Comparison of ENCODE assay signal across 1 cellular context in the genomic region with DNA sequence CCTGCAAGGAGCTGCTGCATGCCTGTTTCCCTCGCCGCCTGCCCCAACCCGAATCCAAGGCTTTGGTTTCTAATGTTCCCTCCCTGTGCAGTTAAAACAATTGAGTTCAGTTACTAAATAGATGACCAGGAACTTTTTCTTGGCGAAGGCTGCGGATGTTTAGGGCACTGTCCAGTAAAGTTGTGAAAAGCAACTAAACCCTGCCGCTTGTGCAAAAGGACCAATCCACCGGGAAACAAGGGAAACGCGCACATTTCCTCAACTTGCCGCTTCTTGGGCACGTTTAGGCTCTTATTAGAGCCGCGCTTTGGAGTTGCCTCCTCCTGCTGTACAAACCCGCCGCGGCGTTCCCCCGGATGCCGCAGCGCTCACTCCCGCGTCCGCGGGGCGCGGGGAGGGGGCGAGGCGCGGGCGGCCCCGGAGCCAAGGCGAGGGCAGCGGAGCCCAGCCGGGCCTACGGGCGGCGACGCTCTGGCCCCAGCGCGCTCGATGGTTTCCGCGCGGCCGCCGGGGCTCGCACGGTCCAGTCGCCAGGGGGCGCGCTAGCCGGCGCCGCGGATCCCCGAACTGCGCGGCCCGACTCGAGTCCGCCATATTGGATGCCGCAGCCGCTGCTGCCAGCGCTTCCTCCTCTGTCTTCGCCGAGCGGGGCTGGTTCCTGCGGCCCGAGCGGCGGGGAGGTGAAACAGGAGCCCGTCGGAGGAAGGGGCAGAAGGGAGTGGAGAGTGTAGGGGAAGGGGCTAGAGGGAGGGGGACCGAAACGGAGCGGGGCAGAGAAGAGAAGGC.
TF ChIP-seq lines count a peak whose summit lies in the region.

TSS of gene SCAF8 (plus strand) at position 593 of the 786 bp plus-strand sequence. CDS start 485 bp downstream, outside the sequence.

TF ChIP-seq in HepG2, 621 proteins besides CTCF, POLR2A, EP300 and RAD21 (continued from another document and continues in another):
- TF ChIP-seq ZBTB46 (CRISPR knock-in tag; IDR thresholded peaks at IDR 0.05; ENCODE audit: borderline replicate concordance) (no peak; the same call in 1 of the 2 replicates), PLRG1 (conservative IDR thresholded peaks at IDR 0.05) (no peak), SNAI1 (CRISPR knock-in tag; IDR thresholded peaks at IDR 0.05; ENCODE audit: borderline replicate concordance) (peak; percentile 70; the same call in 1 of the 2 replicates), ZNF577 (CRISPR knock-in tag; IDR thresholded peaks at IDR 0.05; ENCODE audit: borderline replicate concordance, low read depth) (no peak), NFATC3 (CRISPR knock-in tag; IDR thresholded peaks at IDR 0.05) (no peak), ZNF615 (CRISPR knock-in tag; IDR thresholded peaks at IDR 0.05; ENCODE audit: borderline replicate concordance) (peak; percentile 75; the same call in 1 of the 2 replicates), EED (CRISPR knock-in tag; IDR thresholded peaks at IDR 0.05) (no peak), HOXA7 (CRISPR knock-in tag; IDR thresholded peaks at IDR 0.05) (no peak), AHR (CRISPR knock-in tag; IDR thresholded peaks at IDR 0.05) (no peak), MAFK (conservative IDR thresholded peaks at IDR 0.05 in 1 of 2, IDR thresholded peaks at IDR 0.05 in 1 of 2; ENCODE audit: low read length in 2 of 2) (no peak), JUND (CRISPR knock-in tag; IDR thresholded peaks at IDR 0.05) (0 out of 2 replicates have a peak, but pooled peaks have one; percentile 49), PAF1 (CRISPR knock-in tag; IDR thresholded peaks at IDR 0.05) (no peak), NFE2L2 (IDR thresholded peaks at IDR 0.05; ENCODE audit: low read length) (no peak), ZNF775 (CRISPR knock-in tag; IDR thresholded peaks at IDR 0.05; ENCODE audit: borderline replicate concordance) (0 out of 2 replicates have a peak, but pooled peaks have one; percentile 88), LRRFIP1 (CRISPR knock-in tag; conservative IDR thresholded peaks at IDR 0.05) (no peak), ZNF512 (CRISPR knock-in tag; IDR thresholded peaks at IDR 0.05) (no peak), GTF2F1 (IDR thresholded peaks at IDR 0.05; ENCODE audit: low read length) (no peak), TOPORS (CRISPR knock-in tag; IDR thresholded peaks at IDR 0.05) (peak; percentile 94), ZNF33A (CRISPR knock-in tag; IDR thresholded peaks at IDR 0.05; ENCODE audit: borderline replicate concordance) (no peak), ZNF619 (CRISPR knock-in tag; IDR thresholded peaks at IDR 0.05) (no peak), STAG1 (CRISPR knock-in tag; IDR thresholded peaks at IDR 0.05) (peak; percentile 59), KDM4B (CRISPR knock-in tag; IDR thresholded peaks at IDR 0.05) (no peak), BHLHE40 (IDR thresholded peaks at IDR 0.05; ENCODE audit: low read length) (peak; percentile 28; the same call in 1 of the 2 replicates), SP4 (CRISPR knock-in tag; IDR thresholded peaks at IDR 0.05) (peak; percentile 61), TRIM24 (CRISPR knock-in tag; IDR thresholded peaks at IDR 0.05) (no peak), ZBTB21 (CRISPR knock-in tag; IDR thresholded peaks at IDR 0.05) (no peak), ZNF101 (CRISPR knock-in tag; IDR thresholded peaks at IDR 0.05; ENCODE audit: borderline replicate concordance, low read depth) (no peak; the same call in 1 of the 2 replicates), MIER2 (CRISPR knock-in tag; IDR thresholded peaks at IDR 0.05) (no peak), CREBL2 (CRISPR knock-in tag; IDR thresholded peaks at IDR 0.05; ENCODE audit: borderline replicate concordance) (peak; percentile 12; the same call in 1 of the 2 replicates), ZNF878 (CRISPR knock-in tag; IDR thresholded peaks at IDR 0.05) (peak; percentile 39; the same call in 1 of the 2 replicates), ELF1 (CRISPR knock-in tag; IDR thresholded peaks at IDR 0.05) (peak; percentile 39; the same call in 1 of the 2 replicates), SOX5 (CRISPR knock-in tag; IDR thresholded peaks at IDR 0.05; ENCODE audit: borderline replicate concordance) (no peak; the same call in none of the 2 replicates), TSC22D2 (CRISPR knock-in tag; IDR thresholded peaks at IDR 0.05; ENCODE audit: borderline replicate concordance) (no peak), THAP11 (CRISPR knock-in tag; IDR thresholded peaks at IDR 0.05) (peak; percentile 78), AKNA (CRISPR knock-in tag; IDR thresholded peaks at IDR 0.05; ENCODE audit: borderline replicate concordance) (no peak), IRX3 (CRISPR knock-in tag; IDR thresholded peaks at IDR 0.05; ENCODE audit: borderline replicate concordance, low read depth) (peak; percentile 87)
- TF ChIP-seq, protein P1, sequence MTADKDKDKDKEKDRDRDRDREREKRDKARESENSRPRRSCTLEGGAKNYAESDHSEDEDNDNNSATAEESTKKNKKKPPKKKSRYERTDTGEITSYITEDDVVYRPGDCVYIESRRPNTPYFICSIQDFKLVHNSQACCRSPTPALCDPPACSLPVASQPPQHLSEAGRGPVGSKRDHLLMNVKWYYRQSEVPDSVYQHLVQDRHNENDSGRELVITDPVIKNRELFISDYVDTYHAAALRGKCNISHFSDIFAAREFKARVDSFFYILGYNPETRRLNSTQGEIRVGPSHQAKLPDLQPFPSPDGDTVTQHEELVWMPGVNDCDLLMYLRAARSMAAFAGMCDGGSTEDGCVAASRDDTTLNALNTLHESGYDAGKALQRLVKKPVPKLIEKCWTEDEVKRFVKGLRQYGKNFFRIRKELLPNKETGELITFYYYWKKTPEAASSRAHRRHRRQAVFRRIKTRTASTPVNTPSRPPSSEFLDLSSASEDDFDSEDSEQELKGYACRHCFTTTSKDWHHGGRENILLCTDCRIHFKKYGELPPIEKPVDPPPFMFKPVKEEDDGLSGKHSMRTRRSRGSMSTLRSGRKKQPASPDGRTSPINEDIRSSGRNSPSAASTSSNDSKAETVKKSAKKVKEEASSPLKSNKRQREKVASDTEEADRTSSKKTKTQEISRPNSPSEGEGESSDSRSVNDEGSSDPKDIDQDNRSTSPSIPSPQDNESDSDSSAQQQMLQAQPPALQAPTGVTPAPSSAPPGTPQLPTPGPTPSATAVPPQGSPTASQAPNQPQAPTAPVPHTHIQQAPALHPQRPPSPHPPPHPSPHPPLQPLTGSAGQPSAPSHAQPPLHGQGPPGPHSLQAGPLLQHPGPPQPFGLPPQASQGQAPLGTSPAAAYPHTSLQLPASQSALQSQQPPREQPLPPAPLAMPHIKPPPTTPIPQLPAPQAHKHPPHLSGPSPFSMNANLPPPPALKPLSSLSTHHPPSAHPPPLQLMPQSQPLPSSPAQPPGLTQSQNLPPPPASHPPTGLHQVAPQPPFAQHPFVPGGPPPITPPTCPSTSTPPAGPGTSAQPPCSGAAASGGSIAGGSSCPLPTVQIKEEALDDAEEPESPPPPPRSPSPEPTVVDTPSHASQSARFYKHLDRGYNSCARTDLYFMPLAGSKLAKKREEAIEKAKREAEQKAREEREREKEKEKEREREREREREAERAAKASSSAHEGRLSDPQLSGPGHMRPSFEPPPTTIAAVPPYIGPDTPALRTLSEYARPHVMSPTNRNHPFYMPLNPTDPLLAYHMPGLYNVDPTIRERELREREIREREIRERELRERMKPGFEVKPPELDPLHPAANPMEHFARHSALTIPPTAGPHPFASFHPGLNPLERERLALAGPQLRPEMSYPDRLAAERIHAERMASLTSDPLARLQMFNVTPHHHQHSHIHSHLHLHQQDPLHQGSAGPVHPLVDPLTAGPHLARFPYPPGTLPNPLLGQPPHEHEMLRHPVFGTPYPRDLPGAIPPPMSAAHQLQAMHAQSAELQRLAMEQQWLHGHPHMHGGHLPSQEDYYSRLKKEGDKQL (CRISPR knock-in tag; IDR thresholded peaks at IDR 0.05; ENCODE audit: low read depth), result 0 out of 2 replicates have a peak, but pooled peaks have one; percentile 17
- TF ChIP-seq, protein P2, sequence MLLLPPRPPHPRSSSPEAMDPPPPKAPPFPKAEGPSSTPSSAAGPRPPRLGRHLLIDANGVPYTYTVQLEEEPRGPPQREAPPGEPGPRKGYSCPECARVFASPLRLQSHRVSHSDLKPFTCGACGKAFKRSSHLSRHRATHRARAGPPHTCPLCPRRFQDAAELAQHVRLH (CRISPR knock-in tag; IDR thresholded peaks at IDR 0.05; ENCODE audit: borderline replicate concordance, low read depth), result peak; percentile 63; the same call in 1 of the 2 replicates
- TF ChIP-seq, protein P3, sequence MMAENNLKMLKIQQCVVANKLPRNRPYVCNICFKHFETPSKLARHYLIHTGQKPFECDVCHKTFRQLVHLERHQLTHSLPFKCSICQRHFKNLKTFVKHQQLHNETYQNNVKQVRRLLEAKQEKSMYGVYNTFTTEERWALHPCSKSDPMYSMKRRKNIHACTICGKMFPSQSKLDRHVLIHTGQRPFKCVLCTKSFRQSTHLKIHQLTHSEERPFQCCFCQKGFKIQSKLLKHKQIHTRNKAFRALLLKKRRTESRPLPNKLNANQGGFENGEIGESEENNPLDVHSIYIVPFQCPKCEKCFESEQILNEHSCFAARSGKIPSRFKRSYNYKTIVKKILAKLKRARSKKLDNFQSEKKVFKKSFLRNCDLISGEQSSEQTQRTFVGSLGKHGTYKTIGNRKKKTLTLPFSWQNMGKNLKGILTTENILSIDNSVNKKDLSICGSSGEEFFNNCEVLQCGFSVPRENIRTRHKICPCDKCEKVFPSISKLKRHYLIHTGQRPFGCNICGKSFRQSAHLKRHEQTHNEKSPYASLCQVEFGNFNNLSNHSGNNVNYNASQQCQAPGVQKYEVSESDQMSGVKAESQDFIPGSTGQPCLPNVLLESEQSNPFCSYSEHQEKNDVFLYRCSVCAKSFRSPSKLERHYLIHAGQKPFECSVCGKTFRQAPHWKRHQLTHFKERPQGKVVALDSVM (CRISPR knock-in tag; IDR thresholded peaks at IDR 0.05), result no peak; the same call in 1 of the 2 replicates
